Comparison of ENCODE assay signal across 18 cellular contexts in the genomic region with DNA sequence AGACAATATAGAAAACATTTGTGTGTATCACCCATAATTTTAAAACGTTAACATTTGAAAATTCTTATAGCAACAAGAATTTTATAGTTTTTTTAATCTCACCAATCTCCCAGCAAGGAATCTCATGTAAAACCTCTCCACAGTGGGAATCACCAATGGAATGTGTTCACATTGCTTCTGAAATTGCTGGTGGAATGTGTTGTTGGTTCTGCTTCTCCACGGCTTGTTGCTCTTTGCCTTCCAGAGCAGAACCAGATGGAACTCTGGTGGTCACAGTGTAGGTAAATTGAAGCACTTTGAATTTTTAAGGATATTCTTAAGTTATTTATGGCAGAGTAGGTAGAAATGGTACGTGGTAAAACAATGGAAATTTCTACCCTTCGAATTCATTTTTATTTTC. TPM values are rescaled to one million over a fixed set of nuclear protein-coding genes. Genes with fewer than 3 reads are reported as not detected.
A peak's percentile ranks its signal among the peaks of the same experiment; 100 is the strongest.
DNase-seq lines count a peak whose midpoint lies in the region; TF ChIP-seq lines count a peak whose summit lies in the region.
"Had no signal": no experiment of that assay in that cellular context is flagged by ENCODE, and none has a peak within 500 bp of the region (broad histone marks: within the 10 kb centered on the region; RNA-seq: fewer than 3 reads in every experiment).

No MANE protein-coding gene starts in this region.

- no peak overlapping the region for H4K5ac ChIP-seq in mesendoderm (ENCODE audit: low read length)

- intact Hi-C loops in activated T-helper 2 cell treated with anti-CD3 and anti-CD28 coated beads, Interferon-gamma antibody, Interleukin-2, Interleukin-4, amounts not matched to agents 10 μg/mL and 5 μg/mL and 100 μg/mL, durations not matched to agents 14 hours and 24 hours and 36 hours (cut with micrococcal nuclease) = no loop called here

- no peaks in the 10 kb centered on the region for H3K79me2 ChIP-seq in mesendoderm (ENCODE audit: control insufficient read depth, insufficient read depth, low read length)

- H3K79me1 ChIP-seq in mesendoderm (ENCODE audit: low read length) = no peaks in the 10 kb centered on the region

- H3K4me3 ChIP-seq in mesendoderm (ENCODE audit: low read length) = no peak overlapping the region

- H2BK120ac ChIP-seq in mesendoderm (ENCODE audit: low read depth, low read length) = no peak overlapping the region

- no peak overlapping the region for H3K9ac ChIP-seq in mesendoderm (ENCODE audit: low read length)

- no peak overlapping the region for H3K27ac ChIP-seq in mesendoderm (ENCODE audit: low read depth, low read length)
- H3K27ac ChIP-seq: RWPE1 had no signal

- H3K27me3 ChIP-seq in mesendoderm (ENCODE audit: insufficient read depth, low read length, poor library complexity) = no peaks in the 10 kb centered on the region
- H3K27me3 ChIP-seq: BE2C had no signal

- H3K4ac ChIP-seq in mesendoderm (ENCODE audit: low read depth, low read length) = no peak overlapping the region

- no peak overlapping the region for H2BK5ac ChIP-seq in mesendoderm (ENCODE audit: low read length)

- H3K4me1 ChIP-seq in mesendoderm (ENCODE audit: control insufficient read depth, low read depth, low read length) = no peaks in the 10 kb centered on the region
- H3K4me1 ChIP-seq: BE2C had no signal

- H3K9me3 Mint-ChIP-seq in HFFc6 (no peaks in the 10 kb centered on the region), chondrocyte (ENCODE audit: low read depth) (no peaks in the 10 kb centered on the region)
- H3K9me3 Mint-ChIP-seq in activated T-helper 2 cell treated with anti-CD3 and anti-CD28 coated beads, Interferon-gamma antibody, Interleukin-2, Interleukin-4, amounts not matched to agents 10 μg/mL and 5 μg/mL and 100 μg/mL, durations not matched to agents 14 hours and 24 hours and 36 hours = no peaks in the 10 kb centered on the region
- H3K9me3 Mint-ChIP-seq: CD8-positive, alpha-beta T cell; H9; IgD-negative memory B cell had no signal

- no peak overlapping the region for H2BK15ac ChIP-seq in mesendoderm (replicated peaks; ENCODE audit: low read depth)

- H2AK5ac ChIP-seq in mesendoderm (ENCODE audit: low read length) = no peak overlapping the region

- H3K27me3 Mint-ChIP-seq in HFFc6 (ENCODE audit: insufficient read depth) (no peaks in the 10 kb centered on the region), chondrocyte (ENCODE audit: low read depth) (no peaks in the 10 kb centered on the region)
- no peaks in the 10 kb centered on the region for H3K27me3 Mint-ChIP-seq in activated T-helper 2 cell treated with anti-CD3 and anti-CD28 coated beads, Interferon-gamma antibody, Interleukin-2, Interleukin-4, amounts not matched to agents 10 μg/mL and 5 μg/mL and 100 μg/mL, durations not matched to agents 14 hours and 24 hours and 36 hours (ENCODE audit: low read depth)
- H3K27me3 Mint-ChIP-seq: IgD-negative memory B cell had no signal

- no peak overlapping the region for H4K8ac ChIP-seq in mesendoderm (ENCODE audit: low read depth, low read length)

- WGBS in mesendoderm (ENCODE audit: extremely low coverage, insufficient coverage, low lambda C conversion rate) = no CpG with 5 or more reads among the region's 4 CpGs

- H3K23ac ChIP-seq in mesendoderm (ENCODE audit: low read length) = no peak overlapping the region

- TF ChIP-seq CTCF in HFFc6 (IDR thresholded peaks at IDR 0.05) (no peak), chondrocyte (IDR thresholded peaks at IDR 0.05) (no peak)

- no peak overlapping the region for H3K4me2 ChIP-seq in mesendoderm (ENCODE audit: low read length)

- H3K18ac ChIP-seq in mesendoderm (ENCODE audit: low read length) = no peak overlapping the region

- no peak overlapping the region for H3K56ac ChIP-seq in mesendoderm (ENCODE audit: low read length)

- in situ Hi-C loops in KBM-7 (cut with MboI; ENCODE audit: low pct_unique_long_range_greater_than_20kb, low sequenced_read_pairs) = no loop called here

- DNase-seq in AG08395 (ENCODE audit: low spot score) = peak; percentile 2
- DNase-seq in HFFc6 = peak; percentile 52
- DNase-seq in chondrocyte (ENCODE audit: low spot score) = no peak
- DNase-seq in mesendoderm = peak; percentile 53
- no peak for DNase-seq in activated T-helper 2 cell treated with anti-CD3 and anti-CD28 coated beads, Interferon-gamma antibody, Interleukin-2, Interleukin-4, amounts not matched to agents 10 μg/mL and 5 μg/mL and 100 μg/mL, durations not matched to agents 14 hours and 24 hours and 36 hours (ENCODE audit: low spot score)
- no peak for DNase-seq in amygdala (lab: John Stamatoyannopoulos, UW)
- no peak for DNase-seq in KBM-7
- no peak for DNase-seq in NCI-H1092 (lab: John Stamatoyannopoulos, UW)
- DNase-seq: BE2C; CD8-positive, alpha-beta T cell; H9; NCI-H146; NCI-H2107; NCI-H345; NCI-H69; NK-92 treated with Interleukin-12 subunit alpha and Interleukin-12 subunit beta, amount 100 ng/mL, for 24 hours had no signal

- H3K4me1 Mint-ChIP-seq in HFFc6 (ENCODE audit: low read depth) = peaks cover 18% of the 10 kb centered on the region
- peaks cover 16% of the 10 kb centered on the region for H3K4me1 Mint-ChIP-seq in chondrocyte (ENCODE audit: low read depth)
- H3K4me1 Mint-ChIP-seq in activated T-helper 2 cell treated with anti-CD3 and anti-CD28 coated beads, Interferon-gamma antibody, Interleukin-2, Interleukin-4, amounts not matched to agents 10 μg/mL and 5 μg/mL and 100 μg/mL, durations not matched to agents 14 hours and 24 hours and 36 hours (ENCODE audit: low read depth) = no peaks in the 10 kb centered on the region
- H3K4me1 Mint-ChIP-seq: H9 had no signal

- H3K4me3 Mint-ChIP-seq in HFFc6 (no peak overlapping the region), chondrocyte (ENCODE audit: unreplicated experiment) (no peak overlapping the region)
- H3K4me3 Mint-ChIP-seq in activated T-helper 2 cell treated with anti-CD3 and anti-CD28 coated beads, Interferon-gamma antibody, Interleukin-2, Interleukin-4, amounts not matched to agents 10 μg/mL and 5 μg/mL and 100 μg/mL, durations not matched to agents 14 hours and 24 hours and 36 hours (ENCODE audit: low read depth) = no peak overlapping the region
- H3K4me3 Mint-ChIP-seq: CD8-positive, alpha-beta T cell; H9; IgD-negative memory B cell had no signal

- H3K36me3 Mint-ChIP-seq in HFFc6 (ENCODE audit: low read depth) (peaks cover 31% of the 10 kb centered on the region), chondrocyte (ENCODE audit: low read depth) (peaks cover 18% of the 10 kb centered on the region)
- peaks cover 39% of the 10 kb centered on the region for H3K36me3 Mint-ChIP-seq in activated T-helper 2 cell treated with anti-CD3 and anti-CD28 coated beads, Interferon-gamma antibody, Interleukin-2, Interleukin-4, amounts not matched to agents 10 μg/mL and 5 μg/mL and 100 μg/mL, durations not matched to agents 14 hours and 24 hours and 36 hours (ENCODE audit: low read depth)

- H3K27ac Mint-ChIP-seq in HFFc6 (peak overlapping the region; percentile 47), chondrocyte (ENCODE audit: unreplicated experiment) (peak overlapping the region; percentile 57)
- H3K27ac Mint-ChIP-seq in activated T-helper 2 cell treated with anti-CD3 and anti-CD28 coated beads, Interferon-gamma antibody, Interleukin-2, Interleukin-4, amounts not matched to agents 10 μg/mL and 5 μg/mL and 100 μg/mL, durations not matched to agents 14 hours and 24 hours and 36 hours = no peak overlapping the region
- H3K27ac Mint-ChIP-seq: CD8-positive, alpha-beta T cell; H9; IgD-negative memory B cell had no signal

- no peaks in the 10 kb centered on the region for H3K36me3 ChIP-seq in mesendoderm (ENCODE audit: control insufficient read depth, insufficient read depth, low read length)
- H3K36me3 ChIP-seq: BE2C had no signal

RNA-seq across cellular contexts. Expression of a gene that starts 35.1 kb away (rescaled TPM):
- total RNA-seq in HFFc6 (2021; fragmentation: NEBNext Ultra II Directional; extraction: Animal tissue kit (Norgen Biotek cat#: 25700)) = 10 to 100 TPM; 12.8 to 17.6 (median 15.2) TPM
- total RNA-seq in chondrocyte = 17.6 to 22.0 TPM (median 18.3 TPM) in 3 replicates
- 10.6 TPM for polyA plus RNA-seq in mesendoderm (2013, experiment 1 of 2)
- polyA plus RNA-seq in mesendoderm (2013, experiment 2 of 2) = 10.2 TPM
- 22.6 and 23.7 TPM in 2 replicates for total RNA-seq in activated T-helper 2 cell treated with anti-CD3 and anti-CD28 coated beads, Interferon-gamma antibody, Interleukin-2, Interleukin-4, amounts not matched to agents 10 μg/mL and 5 μg/mL and 100 μg/mL, durations not matched to agents 14 hours and 24 hours and 36 hours

RNA-seq across cellular contexts. Expression of a gene that starts 35.4 kb away (rescaled TPM):
- total RNA-seq in HFFc6 (2021; fragmentation: NEBNext Ultra II Directional; extraction: Animal tissue kit (Norgen Biotek cat#: 25700)) = 10 to 100 TPM; 17.7 to 26.2 (median 22.3) TPM
- 24.0 to 30.4 TPM (median 25.7 TPM) in 3 replicates for total RNA-seq in chondrocyte
- 49.1 TPM for polyA plus RNA-seq in mesendoderm (2013, experiment 1 of 2)
- polyA plus RNA-seq in mesendoderm (2013, experiment 2 of 2) = 51.6 TPM
- total RNA-seq in activated T-helper 2 cell treated with anti-CD3 and anti-CD28 coated beads, Interferon-gamma antibody, Interleukin-2, Interleukin-4, amounts not matched to agents 10 μg/mL and 5 μg/mL and 100 μg/mL, durations not matched to agents 14 hours and 24 hours and 36 hours = 38.2 and 39.9 TPM in 2 replicates

RNA-seq across cellular contexts. Expression of a gene that starts 53.1 kb away (rescaled TPM):
- total RNA-seq in HFFc6 (2021; fragmentation: NEBNext Ultra II Directional; extraction: Animal tissue kit (Norgen Biotek cat#: 25700)) = 100 to 1,000 TPM; 108 to 141 (median 131) TPM
- total RNA-seq in chondrocyte = 84.5 to 139 TPM (median 88.5 TPM) in 3 replicates
- 12.3 TPM for polyA plus RNA-seq in mesendoderm (2013, experiment 1 of 2)
- polyA plus RNA-seq in mesendoderm (2013, experiment 2 of 2) = 10.7 TPM
- 5.7 and 8.0 TPM in 2 replicates for total RNA-seq in activated T-helper 2 cell treated with anti-CD3 and anti-CD28 coated beads, Interferon-gamma antibody, Interleukin-2, Interleukin-4, amounts not matched to agents 10 μg/mL and 5 μg/mL and 100 μg/mL, durations not matched to agents 14 hours and 24 hours and 36 hours

Comparison
In these comparisons a context has a peak if more than half of its experiments do, and no peak if none do; other contexts are left out.
1. DNase-seq: peak in AG08395 (single experiment), HFFc6 (single experiment) and mesendoderm (single experiment); none in chondrocyte (single experiment), activated T-helper 2 cell treated with anti-CD3 and anti-CD28 coated beads, Interferon-gamma antibody, Interleukin-2, Interleukin-4, amounts not matched to agents 10 μg/mL and 5 μg/mL and 100 μg/mL, durations not matched to agents 14 hours and 24 hours and 36 hours (single experiment), amygdala (0 of 56), KBM-7 (single experiment) and NCI-H1092 (single experiment).